29 cellular contexts compared by ENCODE assay signal in the genomic region with DNA sequence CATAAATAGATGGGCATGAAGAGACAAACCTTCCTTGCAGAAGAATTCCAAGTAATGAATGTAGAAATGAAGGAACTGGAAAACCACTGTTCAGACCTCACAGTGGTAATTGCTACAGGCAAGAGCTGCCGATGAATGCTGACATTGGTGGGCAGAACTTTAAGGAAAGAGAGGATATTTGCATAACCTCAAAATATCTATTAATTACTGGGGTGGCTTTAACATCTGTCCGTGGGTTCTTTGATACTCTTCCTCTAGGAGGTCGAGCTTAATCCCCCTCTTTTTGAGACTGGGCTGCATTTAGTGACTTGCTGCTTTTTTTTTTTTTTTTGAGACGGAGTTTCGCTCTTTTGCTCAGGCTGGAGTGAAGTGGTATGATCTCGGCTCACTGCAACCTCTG.
"Had no signal": no experiment of that assay in that cellular context is flagged by ENCODE, and none has a peak within 500 bp of the region (broad histone marks: within the 10 kb centered on the region; RNA-seq: fewer than 3 reads in every experiment).

No MANE protein-coding gene starts in this region.

- FAIRE-seq: astrocyte, endothelial cell of umbilical vein, TTC549 had no signal

- H3K4me3 ChIP-seq: heart left ventricle, lower lobe of right lung, right lobe of liver, skin epidermis, upper lobe of left lung had no signal

- H3K27me3 Mint-ChIP-seq: activated naive CD8-positive, alpha-beta T cell treated with anti-CD3 and anti-CD28 coated beads, Interleukin-2, amount 10 ng/mL, durations not matched to agents 7 days and 5 days had no signal

- H3K9me3 Mint-ChIP-seq: activated naive CD4-positive, alpha-beta T cell treated with anti-CD3 and anti-CD28 coated beads, Interleukin-2, amount 10 ng/mL, durations not matched to agents 7 days and 5 days; activated naive CD8-positive, alpha-beta T cell treated with anti-CD3 and anti-CD28 coated beads, Interleukin-2, amount 10 ng/mL, durations not matched to agents 7 days and 5 days; stimulated activated memory B cell treated with anti-CD40 and anti-IgM and Interleukin-4, amounts not matched to agents 10 μg/mL and 1 μg/mL and 100 μg/mL, for 72 hours; stimulated activated naive CD8-positive, alpha-beta T cell treated with anti-CD3 and anti-CD28 coated beads, Interleukin-15, amount 100 ng/mL, for 72 hours had no signal

- H3K27me3 ChIP-seq: heart left ventricle, right lobe of liver, upper lobe of left lung had no signal

- H3K4me1 ChIP-seq: lower lobe of right lung, right lobe of liver had no signal

- H3K27ac ChIP-seq: brain microvascular endothelial cell, heart left ventricle, lower lobe of right lung, right lobe of liver, skin epidermis, upper lobe of left lung, VCaP had no signal

- H3K9me3 ChIP-seq: heart left ventricle, lower lobe of right lung, right lobe of liver, upper lobe of left lung had no signal

- H3K36me3 Mint-ChIP-seq: activated naive CD4-positive, alpha-beta T cell treated with anti-CD3 and anti-CD28 coated beads, Interleukin-2, amount 10 ng/mL, durations not matched to agents 7 days and 5 days; activated naive CD8-positive, alpha-beta T cell treated with anti-CD3 and anti-CD28 coated beads, Interleukin-2, amount 10 ng/mL, durations not matched to agents 7 days and 5 days; stimulated activated memory B cell treated with anti-CD40 and anti-IgM and Interleukin-4, amounts not matched to agents 10 μg/mL and 1 μg/mL and 100 μg/mL, for 72 hours had no signal

- H3K4me3 Mint-ChIP-seq: activated naive CD4-positive, alpha-beta T cell treated with anti-CD3 and anti-CD28 coated beads, Interleukin-2, amount 10 ng/mL, durations not matched to agents 7 days and 5 days; activated naive CD8-positive, alpha-beta T cell treated with anti-CD3 and anti-CD28 coated beads, Interleukin-2, amount 10 ng/mL, durations not matched to agents 7 days and 5 days; nephron; stimulated activated memory B cell treated with anti-CD40 and anti-IgM and Interleukin-4, amounts not matched to agents 10 μg/mL and 1 μg/mL and 100 μg/mL, for 72 hours; stimulated activated naive CD8-positive, alpha-beta T cell treated with anti-CD3 and anti-CD28 coated beads, Interleukin-15, amount 100 ng/mL, for 72 hours had no signal

- H3K27ac Mint-ChIP-seq: activated naive CD4-positive, alpha-beta T cell treated with anti-CD3 and anti-CD28 coated beads, Interleukin-2, amount 10 ng/mL, durations not matched to agents 7 days and 5 days; activated naive CD8-positive, alpha-beta T cell treated with anti-CD3 and anti-CD28 coated beads, Interleukin-2, amount 10 ng/mL, durations not matched to agents 7 days and 5 days; nephron; stimulated activated memory B cell treated with anti-CD40 and anti-IgM and Interleukin-4, amounts not matched to agents 10 μg/mL and 1 μg/mL and 100 μg/mL, for 72 hours; stimulated activated naive CD8-positive, alpha-beta T cell treated with anti-CD3 and anti-CD28 coated beads, Interleukin-15, amount 100 ng/mL, for 72 hours had no signal

- ATAC-seq: activated CD4-positive, CD25-positive, alpha-beta regulatory T cell treated with anti-CD3 and anti-CD28 coated beads, Interleukin-2, amount 50 U/mL, for 24 hours; heart left ventricle; left lobe of liver; lower lobe of right lung had no signal

- H3K36me3 ChIP-seq: brain microvascular endothelial cell, heart left ventricle, lower lobe of right lung, right lobe of liver, upper lobe of left lung had no signal

- H3K4me1 Mint-ChIP-seq: nephron had no signal

- DNase-seq: activated CD4-positive, alpha-beta T cell treated with anti-CD3 and anti-CD28 coated beads for 48 hours; activated CD4-positive, alpha-beta T cell treated with anti-CD3 and anti-CD28 coated beads, Interleukin-2, amount 50 U/mL, for 48 hours; activated CD8-positive, alpha-beta memory T cell treated with anti-CD3 and anti-CD28 coated beads for 24 hours; activated effector memory CD4-positive, alpha-beta T cell treated with Interleukin-2 at 50 U/mL for 16 hours; activated naive CD4-positive, alpha-beta T cell treated with anti-CD3 and anti-CD28 coated beads, Interleukin-2, amount 10 ng/mL, durations not matched to agents 7 days and 5 days; activated naive CD8-positive, alpha-beta T cell treated with anti-CD3 and anti-CD28 coated beads, Interleukin-2, amount 10 ng/mL, durations not matched to agents 7 days and 5 days; amniotic stem cell; brain microvascular endothelial cell; caudate nucleus; cortex of kidney; foreskin fibroblast; lower lobe of right lung; right lobe of liver; stimulated activated CD4-positive, alpha-beta T cell treated with anti-CD3 and anti-CD28 coated beads, Interleukin-1b, Interleukin-23, amount 100 ng/mL, for 48 hours; stimulated activated CD4-positive, alpha-beta T cell treated with anti-CD3 and anti-CD28 coated beads, Interleukin-4, amount 100 ng/mL, for 4 hours; stimulated activated CD8-positive, alpha-beta memory T cell treated with anti-CD3 and anti-CD28 coated beads, Interleukin-4, amount 100 ng/mL, for 48 hours; stimulated activated naive CD8-positive, alpha-beta T cell treated with anti-CD3 and anti-CD28 coated beads, Interleukin-15, amount 100 ng/mL, for 72 hours; substantia nigra; upper lobe of left lung had no signal
